Comparison of ENCODE assay signal across 19 cellular contexts in the genomic region with DNA sequence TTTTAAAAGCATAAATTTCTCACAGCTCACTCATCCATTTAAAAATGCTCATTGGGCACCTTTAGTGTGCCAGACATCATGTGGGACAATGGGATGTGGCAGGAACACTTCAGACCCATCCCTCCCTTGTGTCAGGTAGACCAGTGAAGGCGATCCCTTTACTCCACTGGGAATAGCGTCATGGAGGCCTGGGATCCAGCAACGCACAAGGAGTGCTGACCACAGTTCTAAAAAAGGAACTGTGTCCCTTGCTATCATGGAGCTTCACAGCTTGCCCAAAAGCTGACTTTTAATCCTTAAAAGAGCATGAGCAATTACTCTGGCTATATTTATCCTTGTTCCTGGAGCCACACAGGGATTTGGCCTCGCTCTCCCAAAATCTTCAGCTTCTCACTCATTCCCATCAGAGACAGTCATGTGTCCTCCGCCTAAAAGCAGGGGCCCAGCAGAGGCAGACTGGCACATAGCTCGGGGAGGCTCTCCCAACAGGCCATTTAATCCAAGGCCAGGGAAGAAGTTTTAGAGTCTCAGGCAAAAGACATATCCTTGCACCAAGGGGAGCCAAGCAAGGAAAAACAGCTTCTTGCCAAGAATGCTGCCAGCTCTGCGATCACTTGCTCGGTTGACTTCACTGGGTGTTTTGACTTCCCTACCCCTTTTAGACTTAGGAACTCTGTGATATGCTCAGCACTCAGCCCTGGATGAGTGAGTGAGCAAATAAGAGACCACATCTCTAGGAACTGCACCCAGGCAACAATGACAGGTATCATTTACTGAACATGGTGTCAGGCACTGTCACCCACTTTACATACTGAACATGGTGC. TPM values are rescaled to one million over a fixed set of nuclear protein-coding genes. Genes with fewer than 3 reads are reported as not detected.
A peak's percentile ranks its signal among the peaks of the same experiment; 100 is the strongest.
DNase-seq lines count a peak whose midpoint lies in the region; ATAC-seq and TF ChIP-seq lines count a peak whose summit lies in the region.
"Had no signal": no experiment of that assay in that cellular context is flagged by ENCODE, and none has a peak within 500 bp of the region (broad histone marks: within the 10 kb centered on the region; RNA-seq: fewer than 3 reads in every experiment).

No MANE protein-coding gene starts in this region.

- TF ChIP-seq CTCF in uterus (IDR thresholded peaks at IDR 0.05), result no peak

- H3K36me3 ChIP-seq in uterus, result no peaks in the 10 kb centered on the region
- H3K36me3 ChIP-seq: lower lobe of right lung, neural progenitor cell had no signal

- peak; percentile 12 for ATAC-seq in Right ventricle myocardium superior (ENCODE audit: poor library complexity)
- ATAC-seq in HG03025 (IDR thresholded peaks at IDR 0.05; ENCODE audit: low FRiP score, unreplicated experiment), result no peak
- ATAC-seq: body of pancreas, esophagus mucosa, lower lobe of right lung had no signal

- no peaks in the 10 kb centered on the region for H3K9me3 ChIP-seq in uterus
- H3K9me3 ChIP-seq: body of pancreas, lower lobe of right lung had no signal

- intact Hi-C loops in Right ventricle myocardium superior (cut with DNase I), result no loop called here
- intact Hi-C loops in posterior vena cava (cut with DNase I), result no loop called here
- intact Hi-C loops in uterus (cut with DNase I; ENCODE audit: low total_unique reads), result no loop called here

- peak overlapping the region; percentile 33 to 73 for H3K27ac ChIP-seq in uterus
- H3K27ac ChIP-seq: body of pancreas, lower lobe of right lung, neural progenitor cell, PC-9 had no signal

- H3K4me3 ChIP-seq in uterus, result no peak overlapping the region
- H3K4me3 ChIP-seq: body of pancreas, lower lobe of right lung, neural progenitor cell, PC-9 had no signal

- DNase-seq in brain pericyte (ENCODE audit: low read depth, low spot score), result peak; percentile 54
- no peak for DNase-seq in Right ventricle myocardium superior
- DNase-seq in posterior vena cava (ENCODE audit: low spot score), result peak; percentile 84
- no peak for DNase-seq in uterus
- no peak for DNase-seq in activated CD4-positive, alpha-beta T cell treated with anti-CD3 and anti-CD28 coated beads, Interleukin-2, amount 50 U/mL, for 4 hours
- no peak for DNase-seq in activated gamma-delta T cell treated with Interleukin-2 at 50 U/mL for 16 hours
- DNase-seq: activated CD4-positive, alpha-beta memory T cell treated with anti-CD3 and anti-CD28 coated beads, Interleukin-2, amount 10 ng/mL, durations not matched to agents 7 days and 5 days; activated effector memory CD4-positive, alpha-beta T cell treated with Interleukin-2 at 50 U/mL for 16 hours; body of pancreas; CD8-positive, alpha-beta memory T cell; cortex of kidney; islet precursor cell; lower lobe of right lung; NCI-H524; PC-9; SHP77 treated with DMSO at 0.1 percent for 48 hours had no signal

- H3K4me1 ChIP-seq in uterus, result peaks cover 0 to 8% of the 10 kb centered on the region in 2 donors
- H3K4me1 ChIP-seq: body of pancreas, neural progenitor cell had no signal

- TF ChIP-seq POLR2A in uterus (IDR thresholded peaks at IDR 0.05), result no peak

- no peaks in the 10 kb centered on the region for H3K27me3 ChIP-seq in uterus
- H3K27me3 ChIP-seq: body of pancreas, neural progenitor cell had no signal

RNA-seq across cellular contexts. Expression of gene IRAG1, which starts 3.5 kb away (rescaled TPM):
- 4.5 TPM for total RNA-seq in Right ventricle myocardium superior
- total RNA-seq in posterior vena cava, result 100 to 1,000 TPM; 348 to 366 TPM
- 100 to 1,000 TPM in 2 of 4 donors, 10 to 100 TPM in 2; 21.2 to 240 (median 107) TPM for total RNA-seq in uterus
- total RNA-seq: CD8-positive, alpha-beta memory T cell had no signal

RNA-seq across cellular contexts. Expression of gene CTR9, which starts 54.0 kb away (rescaled TPM):
- total RNA-seq in Right ventricle myocardium superior (21.3 TPM), posterior vena cava (10 to 100 TPM; 25.1 to 25.4 TPM), uterus (10 to 100 TPM; 22.0 to 48.6 (median 38.5) TPM)

Comparison
In these comparisons a context has a peak if more than half of its experiments do, and no peak if none do; other contexts are left out.
1. DNase-seq: peak in brain pericyte (single experiment) and posterior vena cava (single experiment); none in Right ventricle myocardium superior (single experiment), uterus (0 of 2), activated CD4-positive, alpha-beta T cell treated with anti-CD3 and anti-CD28 coated beads, Interleukin-2, amount 50 U/mL, for 4 hours (0 of 2) and activated gamma-delta T cell treated with Interleukin-2 at 50 U/mL for 16 hours (single experiment).